Comparison of ENCODE assay signal across 25 cellular contexts in the genomic region with DNA sequence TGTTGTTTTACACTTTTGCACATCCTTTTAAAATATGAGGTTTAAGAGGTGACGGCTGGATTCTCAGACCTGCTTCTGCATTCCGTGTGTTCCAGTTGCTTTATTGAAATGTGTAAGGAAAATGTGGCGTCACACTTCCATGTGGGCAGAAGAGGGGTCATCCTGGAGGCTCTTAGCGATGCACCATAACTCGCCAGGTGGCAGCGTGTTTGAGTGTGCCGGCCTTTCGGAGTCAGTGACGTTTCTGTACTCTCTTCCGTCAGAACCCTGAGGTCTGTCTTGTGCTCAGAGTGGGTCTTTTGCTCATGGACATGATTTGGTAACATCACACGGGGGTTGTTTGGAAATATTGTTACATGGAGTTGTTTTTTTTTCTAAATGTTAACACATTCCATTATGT.
"Had no signal": no experiment of that assay in that cellular context is flagged by ENCODE, and none has a peak within 500 bp of the region (broad histone marks: within the 10 kb centered on the region; RNA-seq: fewer than 3 reads in every experiment).

No MANE protein-coding gene starts in this region.

- H3K27ac ChIP-seq: ascending aorta, cardiac muscle cell, epithelial cell of prostate, esophagus squamous epithelium, right atrium auricular region, tibial nerve, VCaP had no signal

- H3K4me3 Mint-ChIP-seq: activated T-helper 1 cell treated with anti-CD3 and anti-CD28 coated beads, Interleukin-12 subunit alpha, Interleukin-12 subunit beta, Interleukin-2, Interleukin-4 antibody, amounts not matched to agents 30 ng/mL and 10 ng/mL and 1 ng/mL, durations not matched to agents 14 hours and 24 hours and 36 hours; brain; mesothelial cell of epicardium; naive B cell; neural crest cell had no signal

- H3K27ac Mint-ChIP-seq: activated T-helper 1 cell treated with anti-CD3 and anti-CD28 coated beads, Interleukin-12 subunit alpha, Interleukin-12 subunit beta, Interleukin-2, Interleukin-4 antibody, amounts not matched to agents 30 ng/mL and 10 ng/mL and 1 ng/mL, durations not matched to agents 14 hours and 24 hours and 36 hours; mesothelial cell of epicardium had no signal

- H3K27me3 Mint-ChIP-seq: brain, naive B cell had no signal

- ATAC-seq: gastroesophageal sphincter, left colon had no signal

- H3K9me3 ChIP-seq: ascending aorta, esophagus squamous epithelium, gastroesophageal sphincter, right atrium auricular region, tibial nerve had no signal

- H3K9me3 Mint-ChIP-seq: activated T-helper 1 cell treated with anti-CD3 and anti-CD28 coated beads, Interleukin-12 subunit alpha, Interleukin-12 subunit beta, Interleukin-2, Interleukin-4 antibody, amounts not matched to agents 30 ng/mL and 10 ng/mL and 1 ng/mL, durations not matched to agents 14 hours and 24 hours and 36 hours; mesothelial cell of epicardium; neural crest cell had no signal

- H3K4me3 ChIP-seq: ascending aorta, cardiac muscle cell, esophagus squamous epithelium, gastroesophageal sphincter, right atrium auricular region, tibial nerve had no signal

- H3K27me3 ChIP-seq: ascending aorta, cardiac muscle cell, esophagus squamous epithelium, gastroesophageal sphincter, right atrium auricular region, tibial nerve had no signal

- DNase-seq: activated CD4-positive, alpha-beta T cell treated with anti-CD3 and anti-CD28 coated beads for 4 hours; activated CD4-positive, alpha-beta T cell treated with anti-CD3 and anti-CD28 coated beads, Interleukin-2, amount 50 U/mL, for 4 hours; activated effector memory CD4-positive, alpha-beta T cell treated with anti-CD3 and anti-CD28 coated beads, Interleukin-2, amount 50 U/mL, for 16 hours; activated naive CD4-positive, alpha-beta T cell treated with anti-CD3 and anti-CD28 coated beads, Interleukin-2, amount 50 U/mL, for 16 hours; activated T-cell treated with anti-CD3 and anti-CD28 coated beads for 4 hours; dermis blood vessel endothelial cell; effector CD4-positive, alpha-beta T cell; esophagus squamous epithelium; hippocampal formation; left colon; naive B cell; nucleus accumbens; stimulated activated CD4-positive, alpha-beta T cell treated with anti-CD3 and anti-CD28 coated beads, Interleukin-2, amount 100 ng/mL, for 48 hours; stimulated activated naive CD4-positive, alpha-beta T cell treated with Interleukin-2 at 50 U/mL for 16 hours had no signal
